In the genomic region with DNA sequence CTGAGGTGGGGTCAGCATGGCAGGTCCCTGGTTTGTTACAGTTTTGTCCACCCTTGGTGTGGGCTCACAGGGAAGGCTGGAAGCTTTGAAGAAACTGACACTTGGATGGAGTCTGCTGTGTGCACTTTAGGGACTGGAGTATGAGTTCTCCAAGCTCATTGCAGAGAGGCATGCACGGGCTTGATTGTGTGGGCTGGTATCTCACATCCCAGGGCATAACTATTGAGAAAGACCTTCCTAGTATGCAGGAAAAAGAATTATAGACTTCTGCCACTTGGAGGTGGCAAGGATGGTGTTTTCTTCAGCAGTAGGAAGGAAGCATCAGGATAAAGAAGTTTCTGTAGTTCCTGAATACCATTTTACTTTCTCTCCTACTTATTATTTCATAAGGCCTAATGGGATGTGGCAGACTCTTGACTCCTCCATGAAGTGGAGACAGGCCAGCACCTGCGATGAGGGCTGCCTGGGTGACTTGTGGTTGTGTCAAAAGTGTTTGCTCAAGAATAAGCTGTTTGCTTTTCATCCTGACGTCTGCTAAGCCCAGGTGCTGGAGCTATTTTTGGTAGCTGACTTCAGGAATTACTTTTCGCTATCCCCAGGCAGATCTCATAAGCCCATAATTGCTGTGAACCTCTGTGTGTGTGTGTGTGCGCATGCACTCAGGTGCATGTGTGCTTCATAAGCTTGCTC, we compare ENCODE assay signal across 15 cellular contexts.
DNase-seq lines count a peak whose midpoint lies in the region; ATAC-seq and TF ChIP-seq lines count a peak whose summit lies in the region.
"Had no signal": no experiment of that assay in that cellular context is flagged by ENCODE, and none has a peak within 500 bp of the region (broad histone marks: within the 10 kb centered on the region; RNA-seq: fewer than 3 reads in every experiment).

No MANE protein-coding gene starts in this region.

- 32% methylated on average over 5 of the region's 5 CpGs for WGBS in thymus
- WGBS in ovary, 3 donors, result 78 to 87% (median 79%) methylated on average over 5 of the region's 5 CpGs

- CTCF ChIA-PET in MCF 10A (lab: Yijun Ruan, JAX), result interaction anchor here (0.6 to 5.2 kb wide), 24 partner anchors 8 to 781 kb away, joined by 3 to 38 read pairs (median 4); no protein-coding TSS in a partner anchor

- ATAC-seq in HG02973 (IDR thresholded peaks at IDR 0.05; ENCODE audit: unreplicated experiment), result no peak
- ATAC-seq: naive thymus-derived CD4-positive, alpha-beta T cell; sciatic nerve had no signal

- no peaks in the 10 kb centered on the region for H3K9me3 ChIP-seq in thymus (ENCODE audit: control insufficient read depth)
- H3K9me3 ChIP-seq in ovary, result no peaks in the 10 kb centered on the region
- H3K9me3 ChIP-seq: thoracic aorta had no signal

- H3K4me1 ChIP-seq in thymus (ENCODE audit: control insufficient read depth, insufficient read depth, low read length), result peaks cover 18% of the 10 kb centered on the region
- no peaks in the 10 kb centered on the region for H3K4me1 ChIP-seq in ovary (ENCODE audit: insufficient read depth)

- intact Hi-C loops in MCF 10A (cut with micrococcal nuclease) (loop anchor here (10.0 kb wide), 1 partner anchor 539 kb away; no protein-coding TSS in a partner anchor), ovary (cut with DNase I) (loop anchor here in 3 of 4 donors (5.0 to 10.0 kb wide), 4 partner anchors 637 to 769 kb away; no protein-coding TSS in a partner anchor)

- peak overlapping the region; percentile 22 for H3K27ac ChIP-seq in thymus (ENCODE audit: low read depth)
- H3K27ac ChIP-seq in ovary, result no peak overlapping the region
- H3K27ac ChIP-seq: PC-9, thoracic aorta had no signal

- H3K27ac Mint-ChIP-seq in MCF 10A (ENCODE audit: low read depth, unreplicated experiment), result no peak overlapping the region
- H3K27ac Mint-ChIP-seq: activated naive CD8-positive, alpha-beta T cell; immature natural killer cell had no signal

- TF ChIP-seq EP300 in ovary (IDR thresholded peaks at IDR 0.05), result no peak

- H3K27me3 ChIP-seq in thymus (ENCODE audit: control insufficient read depth, insufficient read depth), result no peaks in the 10 kb centered on the region
- no peaks in the 10 kb centered on the region for H3K27me3 ChIP-seq in ovary

- H3K36me3 ChIP-seq in thymus (ENCODE audit: control insufficient read depth, insufficient read depth), result no peaks in the 10 kb centered on the region
- H3K36me3 ChIP-seq in ovary, result no peaks in the 10 kb centered on the region
- H3K36me3 ChIP-seq: thoracic aorta had no signal

- TF ChIP-seq POLR2A in ovary (IDR thresholded peaks at IDR 0.05), result no peak

- no peak for TF ChIP-seq CTCF in MCF 10A (IDR thresholded peaks at IDR 0.05; ENCODE audit: unreplicated experiment)
- no peak for TF ChIP-seq CTCF in ovary (IDR thresholded peaks at IDR 0.05)

- POLR2A ChIA-PET in MCF 10A (lab: Yijun Ruan, JAX), result interaction anchor here (0.6 to 1.4 kb wide), 11 partner anchors 9 to 779 kb away, joined by 3 to 4 read pairs (median 3); a partner anchor contains a TSS

- no peaks in the 10 kb centered on the region for H3K9me3 Mint-ChIP-seq in MCF 10A (ENCODE audit: unreplicated experiment)

- H3K4me3 Mint-ChIP-seq in MCF 10A (ENCODE audit: unreplicated experiment), result no peak overlapping the region
- H3K4me3 Mint-ChIP-seq: activated naive CD8-positive, alpha-beta T cell; immature natural killer cell; naive thymus-derived CD4-positive, alpha-beta T cell had no signal

- no peaks in the 10 kb centered on the region for H3K27me3 Mint-ChIP-seq in MCF 10A (ENCODE audit: insufficient read depth, unreplicated experiment)
- H3K27me3 Mint-ChIP-seq: activated naive CD8-positive, alpha-beta T cell had no signal

- BruUV-seq in MCF 10A (replicated peaks; lab: Mats Ljungman, UMichigan), result no TSS peak

- peaks cover 25% of the 10 kb centered on the region for H3K4me1 Mint-ChIP-seq in MCF 10A (ENCODE audit: insufficient read depth, unreplicated experiment)
- H3K4me1 Mint-ChIP-seq: immature natural killer cell; naive thymus-derived CD4-positive, alpha-beta T cell had no signal

- H3K4me3 ChIP-seq in thymus (ENCODE audit: low read length) (no peak overlapping the region), ovary (no peak overlapping the region)
- H3K4me3 ChIP-seq: PC-9, thoracic aorta had no signal

- no peaks in the 10 kb centered on the region for H3K36me3 Mint-ChIP-seq in MCF 10A (ENCODE audit: insufficient read depth, unreplicated experiment)

- DNase-seq in NCI-H1105 (lab: John Stamatoyannopoulos, UW), result peak; percentile 96
- peak; percentile 91 for DNase-seq in NCI-H345 (lab: John Stamatoyannopoulos, UW)
- peak; percentile 68 for DNase-seq in MCF 10A (ENCODE audit: unreplicated experiment)
- DNase-seq in OCI-M2 (lab: John Stamatoyannopoulos, UW; ENCODE audit: unreplicated experiment), result no peak
- DNase-seq in ovary, result no peak
- DNase-seq in NOMO-1 treated with dmso at 0.1 percent for 144 hours (lab: John Stamatoyannopoulos, UW; ENCODE audit: unreplicated experiment), result no peak
- DNase-seq: cortex of kidney; immature natural killer cell; naive thymus-derived CD4-positive, alpha-beta T cell had no signal

Comparison
In these comparisons a context has a peak if more than half of its experiments do, and no peak if none do; other contexts are left out.
1. DNase-seq: peak in NCI-H1105 (single experiment), NCI-H345 (single experiment) and MCF 10A (single experiment); none in OCI-M2 (single experiment), ovary (0 of 5) and NOMO-1 treated with dmso at 0.1 percent for 144 hours (single experiment).